Comparison of ENCODE assay signal across 23 cellular contexts in genomic region chr3:1348547-1348946, GRCh38.
DNase-seq lines count a peak whose midpoint lies in the region; ATAC-seq and TF ChIP-seq lines count a peak whose summit lies in the region.
"Had no signal": no experiment of that assay in that cellular context is flagged by ENCODE, and none has a peak within 500 bp of the region (broad histone marks: within the 10 kb centered on the region; RNA-seq: fewer than 3 reads in every experiment).

No MANE protein-coding gene starts in this region.

- POLR2A ChIA-PET in SK-N-SH (lab: Yijun Ruan, JAX), result no interaction called here

- no peaks in the 10 kb centered on the region for H3K79me2 ChIP-seq in SK-N-SH (ENCODE audit: insufficient read depth)

- no peak overlapping the region for H3K4me2 ChIP-seq in SK-N-SH

- no peaks in the 10 kb centered on the region for H3K9me2 ChIP-seq in SK-N-SH

- H3K27me3 ChIP-seq in SK-N-SH (ENCODE audit: insufficient read depth) (no peaks in the 10 kb centered on the region), thyroid gland (no peaks in the 10 kb centered on the region)

- H2AFZ ChIP-seq in SK-N-SH (ENCODE audit: low read depth), result no peak overlapping the region

- CTCF ChIA-PET in SK-N-SH (lab: Yijun Ruan, JAX), result no interaction called here

- no peak for TF ChIP-seq EP300 in SK-N-SH (IDR thresholded peaks at IDR 0.05; ENCODE audit: borderline replicate concordance in 1 of 2, low read depth in 1 of 2, low read length in 1 of 2)

- H4K20me1 ChIP-seq in SK-N-SH (ENCODE audit: insufficient read depth), result no peaks in the 10 kb centered on the region

- no peak for TF ChIP-seq RAD21 in SK-N-SH (IDR thresholded peaks at IDR 0.05; ENCODE audit: low read length)

- H3K4me1 ChIP-seq in SK-N-SH (ENCODE audit: control insufficient read depth in 1 of 2, insufficient read depth in 2 of 2, low read depth in 1 of 2, low read length in 1 of 2) (peaks cover 0 to 6% of the 10 kb centered on the region in 2 experiments; a peak in 2 of 4 replicates), thyroid gland (no peaks in the 10 kb centered on the region)
- H3K4me1 ChIP-seq: left ventricle myocardium inferior had no signal

- TF ChIP-seq CTCF in SK-N-SH (IDR thresholded peaks at IDR 0.05), result peak; percentile 26; the same call in 1 of the 2 replicates
- peak; percentile 16; the same call in 1 of the 2 replicates for TF ChIP-seq CTCF in VCaP (conservative IDR thresholded peaks at IDR 0.05)
- TF ChIP-seq CTCF in retinal pigment epithelial cell (conservative IDR thresholded peaks at IDR 0.05; ENCODE audit: low read depth, low read length), result peak; percentile 36
- TF ChIP-seq CTCF in thyroid gland (IDR thresholded peaks at IDR 0.05), result no peak
- TF ChIP-seq CTCF in lower leg skin (IDR thresholded peaks at IDR 0.05), result no peak

- no peak for ATAC-seq in SK-N-SH treated with all-trans-retinoic acid at 6 μM for 48 hours
- ATAC-seq: activated CD4-positive, CD25-positive, alpha-beta regulatory T cell treated with anti-CD3 and anti-CD28 coated beads, Interleukin-2, amount 50 U/mL, for 24 hours; activated CD8-positive, alpha-beta memory T cell treated with anti-CD3 and anti-CD28 coated beads, Interleukin-2, amount 10 ng/mL, durations not matched to agents 7 days and 5 days; activated T-cell treated with anti-CD3 and anti-CD28 coated beads, Interleukin-2, amount 50 U/mL, for 4 hours; right cardiac atrium had no signal

- no peak overlapping the region; a peak in 1 of 4 replicates for H3K27ac ChIP-seq in SK-N-SH (ENCODE audit: low read depth in 2 of 2, low read length in 1 of 2)
- no peak overlapping the region for H3K27ac ChIP-seq in VCaP
- no peak overlapping the region for H3K27ac ChIP-seq in thyroid gland
- H3K27ac ChIP-seq: left ventricle myocardium inferior had no signal

- H3K9me3 ChIP-seq in SK-N-SH (no peaks in the 10 kb centered on the region), thyroid gland (no peaks in the 10 kb centered on the region)
- H3K9me3 ChIP-seq: left ventricle myocardium inferior had no signal

- H3F3A ChIP-seq in SK-N-SH (replicated peaks; ENCODE audit: insufficient read depth), result no peaks in the 10 kb centered on the region

- intact Hi-C loops in thyroid gland (cut with DNase I), result no loop called here
- intact Hi-C loops in lower leg skin (cut with DNase I; ENCODE audit: low total_unique reads), result no loop called here

- TF ChIP-seq POLR2A in thyroid gland (IDR thresholded peaks at IDR 0.05), result no peak
- no peak for TF ChIP-seq POLR2A in lower leg skin (IDR thresholded peaks at IDR 0.05)

- H3K36me3 ChIP-seq in SK-N-SH (replicated peaks in 1 of 2; ENCODE audit: control insufficient read depth in 1 of 2, insufficient read depth in 2 of 2, low read length in 1 of 2) (no peaks in the 10 kb centered on the region), thyroid gland (no peaks in the 10 kb centered on the region)
- H3K36me3 ChIP-seq: left ventricle myocardium inferior had no signal

- no peak overlapping the region for H3K9ac ChIP-seq in SK-N-SH

- no peak overlapping the region for H3K4me3 ChIP-seq in SK-N-SH (ENCODE audit: low read depth in 2 of 2, low read length in 1 of 2)
- H3K4me3 ChIP-seq in retinal pigment epithelial cell (ENCODE audit: low read length), result no peak overlapping the region
- no peak overlapping the region for H3K4me3 ChIP-seq in thyroid gland (replicated peaks in 1 of 3)
- no peak overlapping the region for H3K4me3 ChIP-seq in lower leg skin (ENCODE audit: low read depth, poor library complexity, severe bottlenecking)
- H3K4me3 ChIP-seq: left ventricle myocardium inferior had no signal

- WGBS in SK-N-SH (ENCODE audit: low lambda C conversion rate), result 41% methylated on average over 3 of the region's 3 CpGs
- WGBS in thyroid gland, 2 donors, result 91 to 93% methylated on average over 3 of the region's 3 CpGs
- WGBS in lower leg skin, 2 donors, result 88 to 94% methylated on average over 3 of the region's 3 CpGs

- DNase-seq in SK-N-SH (no peak), fibroblast of peridontal ligament (ENCODE audit: extremely low read depth) (peak; percentile 1), retinal pigment epithelial cell (ENCODE audit: low read depth) (no peak), HK-2 (ENCODE audit: unreplicated experiment) (no peak), thyroid gland (no peak), lower leg skin (ENCODE audit: low spot score in 2 of 2) (no peak)
- DNase-seq: 8988T; activated CD4-positive, alpha-beta T cell treated with anti-CD3 and anti-CD28 coated beads, Interleukin-2, amount 50 U/mL, for 4 hours; activated CD8-positive, alpha-beta memory T cell treated with anti-CD3 and anti-CD28 coated beads, Interleukin-2, amount 10 ng/mL, durations not matched to agents 7 days and 5 days; activated T-cell treated with anti-CD3 and anti-CD28 coated beads, Interleukin-2, amount 50 U/mL, for 4 hours; CD4-positive, CD25-positive, alpha-beta regulatory T cell; HFFc6; KG1; left ventricle myocardium inferior; NCI-H1436; NCI-H2081; NCI-H226; right cardiac atrium; stimulated activated CD4-positive, alpha-beta T cell treated with anti-CD3 and anti-CD28 coated beads, Interleukin-1b, Interleukin-23, amount 100 ng/mL, for 48 hours; stimulated activated naive CD4-positive, alpha-beta T cell treated with Interleukin-2 at 50 U/mL for 16 hours had no signal

TF ChIP-seq in SK-N-SH, 30 proteins besides CTCF, POLR2A, EP300 and RAD21 (continues in another document):
- TF ChIP-seq FOSL2 (IDR thresholded peaks at IDR 0.05; ENCODE audit: borderline replicate concordance, low read depth) (no peak), USF1 (IDR thresholded peaks at IDR 0.05; ENCODE audit: borderline replicate concordance, low read depth) (no peak), RFX5 (IDR thresholded peaks at IDR 0.05; ENCODE audit: low read length) (no peak), USF2 (IDR thresholded peaks at IDR 0.05; ENCODE audit: borderline replicate concordance, low read depth, low read length) (no peak), SIN3A (IDR thresholded peaks at IDR 0.05; ENCODE audit: borderline replicate concordance, low read depth, low read length) (no peak), FOXM1 (IDR thresholded peaks at IDR 0.05; ENCODE audit: low read depth) (no peak), RXRA (IDR thresholded peaks at IDR 0.05; ENCODE audit: borderline replicate concordance, low read depth) (no peak), MEF2A (IDR thresholded peaks at IDR 0.05; ENCODE audit: borderline replicate concordance, low read depth) (no peak), YY1 (IDR thresholded peaks at IDR 0.05; ENCODE audit: low read depth) (no peak), ELF1 (IDR thresholded peaks at IDR 0.05) (no peak)

TF ChIP-seq in SK-N-SH treated with all-trans-retinoic acid at 6 μM for 48 hours, 23 proteins besides CTCF, POLR2A, EP300 and RAD21 (continues in another document):
- TF ChIP-seq POU6F1 (CRISPR knock-in tag; IDR thresholded peaks at IDR 0.05; ENCODE audit: borderline replicate concordance, low read depth) (no peak), SNAI2 (CRISPR knock-in tag; IDR thresholded peaks at IDR 0.05) (no peak), ZNF70 (CRISPR knock-in tag; IDR thresholded peaks at IDR 0.05) (no peak), TSHZ2 (CRISPR knock-in tag; IDR thresholded peaks at IDR 0.05) (no peak), ARNTL (CRISPR knock-in tag; IDR thresholded peaks at IDR 0.05; ENCODE audit: borderline replicate concordance, low read depth) (no peak), CSRNP3 (CRISPR knock-in tag; IDR thresholded peaks at IDR 0.05) (no peak)

Comparison
In these comparisons a context has a peak if more than half of its experiments do, and no peak if none do; other contexts are left out.
1. CTCF ChIP-seq: peak in SK-N-SH (single experiment), VCaP (single experiment) and retinal pigment epithelial cell (single experiment); none in thyroid gland (0 of 6) and lower leg skin (0 of 3).